ENCODE assay signal across 2 cellular contexts in genomic region chr4:112854420-112854819, GRCh38.
TF ChIP-seq lines count a peak whose summit lies in the region.

No MANE protein-coding gene starts in this region.

TF ChIP-seq in GM23338, 12 proteins besides CTCF, POLR2A, EP300 and RAD21:
- TF ChIP-seq EZH2 (IDR thresholded peaks at IDR 0.05; ENCODE audit: low read depth, unreplicated experiment) = no peak
- TF ChIP-seq POLR2AphosphoS5 (IDR thresholded peaks at IDR 0.05; ENCODE audit: low read depth) = no peak
- TF ChIP-seq JUNB (IDR thresholded peaks at IDR 0.05; ENCODE audit: unreplicated experiment) = no peak
- no peak for TF ChIP-seq NANOG (IDR thresholded peaks at IDR 0.05; ENCODE audit: borderline replicate concordance)
- no peak for TF ChIP-seq ZNF331 (CRISPR knock-in tag; IDR thresholded peaks at IDR 0.05; ENCODE audit: low read depth)
- no peak for TF ChIP-seq ZNF462 (CRISPR knock-in tag; IDR thresholded peaks at IDR 0.05)
- TF ChIP-seq EZH2phosphoT487 (IDR thresholded peaks at IDR 0.05; ENCODE audit: unreplicated experiment) = no peak
TF ChIP-seq in GM23338: peak in this region for 0.

TF ChIP-seq in GM12878, 131 proteins besides CTCF, POLR2A, EP300 and RAD21:
- TF ChIP-seq MYC (IDR thresholded peaks at IDR 0.05; ENCODE audit: insufficient read depth, insufficient read length, insufficient replicate concordance, low read length, severe bottlenecking) (no peak), POU2F2 (IDR thresholded peaks at IDR 0.05; ENCODE audit: borderline replicate concordance, low read depth, low read length) (no peak), IRF4 (IDR thresholded peaks at IDR 0.05; ENCODE audit: low read depth, low read length) (no peak), SMC3 (IDR thresholded peaks at IDR 0.05; ENCODE audit: borderline replicate concordance, low read length) (no peak), HCFC1 (IDR thresholded peaks at IDR 0.05; ENCODE audit: low read length) (no peak), ZNF384 (IDR thresholded peaks at IDR 0.05; ENCODE audit: borderline replicate concordance, low read depth, low read length) (no peak), POLR2AphosphoS2 (IDR thresholded peaks at IDR 0.05; ENCODE audit: low read depth, low read length) (no peak), RB1 (IDR thresholded peaks at IDR 0.05; ENCODE audit: borderline replicate concordance) (no peak), NRF1 (conservative IDR thresholded peaks at IDR 0.05; ENCODE audit: low read depth, low read length) (no peak), MEF2A (IDR thresholded peaks at IDR 0.05; ENCODE audit: insufficient read depth, low read depth, low read length) (no peak), RCOR1 (conservative IDR thresholded peaks at IDR 0.05; ENCODE audit: low read depth, low read length) (no peak), CHD1 (IDR thresholded peaks at IDR 0.05; ENCODE audit: low read depth, low read length) (no peak), ATF2 (IDR thresholded peaks at IDR 0.05; ENCODE audit: low read length) (no peak), MTA2 (IDR thresholded peaks at IDR 0.05; ENCODE audit: low read depth) (no peak), NR2F1 (conservative IDR thresholded peaks at IDR 0.05) (no peak), ZNF24 (IDR thresholded peaks at IDR 0.05) (no peak), ZBTB4 (CRISPR knock-in tag; IDR thresholded peaks at IDR 0.05) (no peak)
TF ChIP-seq in GM12878: peak in this region for 0.
